Comparison of ENCODE assay signal across 2 cellular contexts in the genomic region with DNA sequence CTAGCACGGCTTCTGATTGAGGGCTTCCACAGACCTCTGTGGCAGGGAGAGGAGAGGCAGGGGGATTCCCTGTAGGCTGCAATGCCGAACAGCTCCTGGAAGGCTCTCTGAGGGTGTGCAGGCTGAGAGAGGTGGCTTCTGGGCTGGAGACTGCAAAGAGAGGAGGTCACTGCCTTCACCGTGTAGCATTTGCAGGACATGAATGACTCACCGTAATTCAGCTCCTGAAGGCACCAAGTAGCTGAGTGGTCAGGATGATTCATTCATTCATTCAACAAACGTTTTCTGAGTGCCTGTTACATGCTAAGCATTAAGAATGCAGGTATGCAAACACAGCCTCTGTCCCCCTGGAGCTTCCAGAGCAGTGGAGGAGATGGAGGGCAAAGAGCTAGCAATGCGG.
TF ChIP-seq lines count a peak whose summit lies in the region.

No MANE protein-coding gene starts in this region.

TF ChIP-seq in A549, 52 proteins besides CTCF, POLR2A, EP300 and RAD21 (continued from another document):
- TF ChIP-seq FOSL2 (IDR thresholded peaks at IDR 0.05), result peak; percentile 61
- peak; percentile 93 for TF ChIP-seq FOSL2 (CRISPR knock-in tag; IDR thresholded peaks at IDR 0.05)
- TF ChIP-seq HDAC2 (IDR thresholded peaks at IDR 0.05), result no peak
- TF ChIP-seq, protein P1, sequence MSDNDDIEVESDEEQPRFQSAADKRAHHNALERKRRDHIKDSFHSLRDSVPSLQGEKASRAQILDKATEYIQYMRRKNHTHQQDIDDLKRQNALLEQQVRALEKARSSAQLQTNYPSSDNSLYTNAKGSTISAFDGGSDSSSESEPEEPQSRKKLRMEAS (IDR thresholded peaks at IDR 0.05), result peak; percentile 32; the same call in 1 of the 2 replicates
- TF ChIP-seq NFE2L2 (conservative IDR thresholded peaks at IDR 0.05; ENCODE audit: low read length), result no peak
- no peak for TF ChIP-seq MAZ (IDR thresholded peaks at IDR 0.05; ENCODE audit: borderline replicate concordance, low read depth, low read length)
- no peak for TF ChIP-seq ZSCAN20 (CRISPR knock-in tag; IDR thresholded peaks at IDR 0.05)
- TF ChIP-seq HOXB13 (CRISPR knock-in tag; IDR thresholded peaks at IDR 0.05; ENCODE audit: low read depth), result no peak
- TF ChIP-seq CHD4 (IDR thresholded peaks at IDR 0.05; ENCODE audit: borderline replicate concordance), result no peak
- no peak for TF ChIP-seq CBX8 (IDR thresholded peaks at IDR 0.05)
- no peak for TF ChIP-seq EHF (CRISPR knock-in tag; IDR thresholded peaks at IDR 0.05)
- TF ChIP-seq HOXB5 (CRISPR knock-in tag; IDR thresholded peaks at IDR 0.05), result no peak
- TF ChIP-seq E2F6 (IDR thresholded peaks at IDR 0.05; ENCODE audit: borderline replicate concordance, low read depth), result no peak
- TF ChIP-seq HEYL (CRISPR knock-in tag; IDR thresholded peaks at IDR 0.05), result no peak
- TF ChIP-seq REST (IDR thresholded peaks at IDR 0.05), result no peak

TF ChIP-seq in HCT116, 20 proteins besides CTCF, POLR2A, EP300 and RAD21 (continued from another document):
- TF ChIP-seq FOSL1 (IDR thresholded peaks at IDR 0.05; ENCODE audit: low read depth), result peak; percentile 52
- TF ChIP-seq CBX3 (IDR thresholded peaks at IDR 0.05; ENCODE audit: low read depth), result no peak
- TF ChIP-seq JUND (IDR thresholded peaks at IDR 0.05), result peak; percentile 49; the same call in 1 of the 2 replicates
- TF ChIP-seq, protein P1 (IDR thresholded peaks at IDR 0.05), result no peak
- 0 out of 2 replicates have a peak, but pooled peaks have one; percentile 23 for TF ChIP-seq SP1 (IDR thresholded peaks at IDR 0.05; ENCODE audit: low read depth)
